ENCODE assay signal across 8 cellular contexts in the genomic region with DNA sequence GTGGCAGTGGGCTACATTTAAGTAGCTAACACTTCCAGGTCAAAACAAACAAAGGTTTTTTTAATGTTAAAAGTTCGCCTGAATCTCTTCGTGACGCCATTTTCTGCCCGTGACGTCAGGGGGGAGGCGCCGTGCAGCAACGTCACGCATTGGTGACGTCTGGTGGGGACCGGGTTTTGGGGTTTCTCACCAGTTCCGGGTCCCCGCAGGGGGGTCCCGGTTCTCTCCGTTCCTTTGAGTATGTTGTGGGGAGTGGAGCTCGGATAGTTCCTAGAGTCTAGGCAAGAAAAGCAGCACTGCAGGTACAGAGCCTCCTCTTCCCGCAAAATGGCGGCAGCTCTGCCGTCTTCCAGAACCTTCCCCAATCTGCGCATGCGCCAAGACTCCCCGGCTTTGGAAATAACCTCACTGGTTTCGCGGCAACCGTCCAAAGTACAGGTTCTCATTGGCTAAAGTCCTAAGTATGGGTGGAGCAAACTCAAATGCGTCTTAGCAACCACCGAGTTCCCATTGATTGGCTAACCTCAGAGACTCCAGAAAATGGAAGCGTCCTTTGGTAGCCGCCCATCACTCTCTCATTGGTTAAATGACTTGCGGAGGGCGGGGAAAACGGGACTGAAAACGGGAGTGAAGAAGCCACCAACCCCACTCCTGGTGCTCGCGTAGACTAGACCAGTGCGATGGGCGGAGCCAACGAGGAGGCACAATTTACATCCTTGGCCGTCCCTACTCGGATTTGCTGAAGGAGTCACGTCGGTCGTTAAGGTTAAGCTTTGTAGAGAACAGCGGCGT. TPM values are rescaled to one million over a fixed set of nuclear protein-coding genes. Genes with fewer than 3 reads are reported as not detected.
DNase-seq lines count a peak whose midpoint lies in the region; ATAC-seq, FAIRE-seq and TF ChIP-seq lines count a peak whose summit lies in the region.

A gene (minus strand): TSS at position 341 of the 792 bp plus-strand sequence.

- H3K9ac ChIP-seq in Loucy (ENCODE audit: low read depth, low read length, poor library complexity, severe bottlenecking): peak within 1 kb of the TSS; percentile 87

- TF ChIP-seq CTCF in Loucy (conservative IDR thresholded peaks at IDR 0.05; ENCODE audit: low read length): no peak
- no peak for TF ChIP-seq CTCF in natural killer cell (IDR thresholded peaks at IDR 0.05)

- H3K4me3 Mint-ChIP-seq in natural killer cell: peak within 1 kb of the TSS; percentile 99

- peak; percentile 86 to 97 (median 91) for ATAC-seq in natural killer cell

- H3K9me3 Mint-ChIP-seq in natural killer cell: no peaks in the 10 kb centered on the region

- peaks cover 0 to 3% of the 10 kb centered on the region in 2 donors for H3K27me3 Mint-ChIP-seq in natural killer cell (ENCODE audit: low read depth in 2 of 2)

- H3K4me1 ChIP-seq in Loucy (ENCODE audit: insufficient read depth, low read length, poor library complexity, severe bottlenecking): peaks cover 17% of the 10 kb centered on the region

- no peaks in the 10 kb centered on the region for H3K36me3 Mint-ChIP-seq in natural killer cell

- peak; percentile 48 for FAIRE-seq in H54 (lab: Jason Lieb, UNC)

- peaks cover 2% of the 10 kb centered on the region for H4K20me1 ChIP-seq in Loucy (ENCODE audit: insufficient read depth, low read length, poor library complexity, severe bottlenecking)

- H3K4me2 ChIP-seq in Loucy (ENCODE audit: low read depth, low read length, poor library complexity, severe bottlenecking): peak within 1 kb of the TSS; percentile 73

- intact Hi-C loops in natural killer cell (cut with micrococcal nuclease): loop anchor here (1.0 to 10.0 kb wide), 9 partner anchors 10 to 994 kb away; a partner anchor contains a TSS

- H3K27me3 ChIP-seq in Loucy (ENCODE audit: insufficient read depth, low read length, poor library complexity, severe bottlenecking): no peaks in the 10 kb centered on the region

- no peaks in the 10 kb centered on the region for H3K9me3 ChIP-seq in Loucy (ENCODE audit: insufficient read depth, low read depth, low read length)

- peaks cover 46% of the 10 kb centered on the region for H3K79me2 ChIP-seq in Loucy (ENCODE audit: insufficient read depth, low read length)

- no peaks in the 10 kb centered on the region for H3K9me2 ChIP-seq in Loucy (replicated peaks; ENCODE audit: low read depth, low read length)

- DNase-seq in EH (ENCODE audit: low read depth) (peak; percentile 100), H54 (ENCODE audit: insufficient read length, low spot score) (peak; percentile 59), fibroblast of peridontal ligament (ENCODE audit: extremely low read depth) (peak; percentile 100), natural killer cell (peak; percentile 99)
- DNase-seq in activated T-helper 9 cell treated with anti-CD3 and anti-CD28 coated beads, Interleukin-2, amount 50 U/mL, for 16 hours (ENCODE audit: low read depth): peak; percentile 99
- DNase-seq in stimulated activated naive CD4-positive, alpha-beta T cell treated with Interleukin-2 at 50 U/mL for 16 hours (lab: John Stamatoyannopoulos, UW): peak; percentile 100

- H3K4me1 Mint-ChIP-seq in natural killer cell: peaks cover 25 to 30% of the 10 kb centered on the region in 2 donors

- H3K36me3 ChIP-seq in Loucy (ENCODE audit: insufficient read depth, low read length): peaks cover 29% of the 10 kb centered on the region; the same call in 1 of the 2 replicates

- H2AFZ ChIP-seq in Loucy (ENCODE audit: low read length): peak within 1 kb of the TSS; percentile 92

- TF ChIP-seq POLR2A in H54 (IDR thresholded peaks at IDR 0.05; ENCODE audit: low read depth, low read length) (peak; percentile 48), Raji (IDR thresholded peaks at IDR 0.05; ENCODE audit: insufficient read depth, low read depth, low read length) (peak; percentile 79)

- no peaks in the 10 kb centered on the region for H3F3A ChIP-seq in Loucy (ENCODE audit: low read depth)

- H3K27ac Mint-ChIP-seq in natural killer cell: peak within 1 kb of the TSS; percentile 100

- H3K4me3 ChIP-seq in Loucy (ENCODE audit: low read length, poor library complexity, severe bottlenecking): peak within 1 kb of the TSS; percentile 98

RNA-seq across cellular contexts. Expression of the gene that starts here (rescaled TPM):
- total RNA-seq in natural killer cell: 100 to 1,000 TPM in 2 of 3 donors, 10 to 100 TPM in 1; 86.4 to 120 (median 108) TPM

Comparison
In these comparisons a context has a peak if more than half of its experiments do, and no peak if none do; other contexts are left out.
1. Peak in every context shown above with its lines: DNase-seq, ATAC-seq and H3K4me3 ChIP-seq.